1 cellular context compared by ENCODE assay signal in the genomic region with DNA sequence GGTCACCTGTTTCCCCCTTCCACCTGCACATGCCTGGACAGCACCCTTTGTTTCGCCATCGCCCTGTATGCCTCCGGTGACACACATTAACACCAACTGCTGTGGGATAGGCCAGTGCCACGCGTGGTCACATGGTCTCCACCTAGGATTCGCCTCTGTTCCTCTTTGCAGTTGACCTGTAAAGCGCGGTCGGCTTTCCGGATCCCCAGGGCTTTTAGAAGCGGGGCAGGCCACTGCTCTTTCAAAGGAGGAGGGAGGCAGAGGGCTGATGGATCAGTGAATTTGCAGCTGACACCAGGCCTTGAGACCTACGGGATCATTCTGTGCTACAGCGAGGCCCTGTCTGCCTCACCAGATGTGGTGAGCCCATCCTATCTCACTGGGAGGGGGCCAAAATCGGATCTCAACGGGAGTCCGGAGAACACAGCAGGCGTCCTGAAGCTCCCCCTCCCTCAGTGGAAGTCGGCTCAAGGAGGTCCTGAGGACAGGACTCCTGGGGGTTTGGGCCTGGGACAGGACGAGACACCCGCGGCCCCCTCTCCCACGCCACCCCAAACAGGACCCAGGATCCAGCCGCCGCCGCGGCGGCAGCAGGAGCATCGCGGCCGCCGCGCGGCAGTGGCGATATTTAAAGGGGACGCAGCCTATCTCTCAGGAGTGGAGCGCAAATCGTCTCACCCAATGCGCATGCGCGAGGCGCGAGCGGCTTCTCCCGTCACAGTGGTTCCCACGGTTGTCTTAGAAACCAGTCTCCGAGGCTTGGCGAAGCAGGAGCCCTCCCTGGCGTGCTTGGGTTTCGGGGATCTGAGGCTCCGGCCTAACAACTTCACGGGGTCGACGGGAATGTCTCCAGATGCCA.
TF ChIP-seq lines count a peak whose summit lies in the region.

No MANE protein-coding gene starts in this region.

TF ChIP-seq in K562, 482 proteins besides CTCF, POLR2A, EP300 and RAD21 (continued from another document):
- TF ChIP-seq, protein P1, sequence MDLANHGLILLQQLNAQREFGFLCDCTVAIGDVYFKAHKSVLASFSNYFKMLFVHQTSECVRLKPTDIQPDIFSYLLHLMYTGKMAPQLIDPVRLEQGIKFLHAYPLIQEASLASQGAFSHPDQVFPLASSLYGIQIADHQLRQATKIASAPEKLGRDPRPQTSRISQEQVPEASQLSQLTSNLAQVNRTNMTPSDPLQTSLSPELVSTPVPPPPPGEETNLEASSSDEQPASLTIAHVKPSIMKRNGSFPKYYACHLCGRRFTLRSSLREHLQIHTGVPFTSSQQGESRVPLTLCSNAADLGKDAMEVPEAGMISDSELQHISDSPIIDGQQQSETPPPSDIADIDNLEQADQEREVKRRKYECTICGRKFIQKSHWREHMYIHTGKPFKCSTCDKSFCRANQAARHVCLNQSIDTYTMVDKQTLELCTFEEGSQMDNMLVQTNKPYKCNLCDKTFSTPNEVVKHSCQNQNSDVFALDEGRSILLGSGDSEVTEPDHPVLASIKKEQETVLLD (IDR thresholded peaks at IDR 0.05), result peak; percentile 86
- peak; percentile 57 for TF ChIP-seq RBFOX2 (IDR thresholded peaks at IDR 0.05; ENCODE audit: low read depth, low read length)
- TF ChIP-seq, protein P2, sequence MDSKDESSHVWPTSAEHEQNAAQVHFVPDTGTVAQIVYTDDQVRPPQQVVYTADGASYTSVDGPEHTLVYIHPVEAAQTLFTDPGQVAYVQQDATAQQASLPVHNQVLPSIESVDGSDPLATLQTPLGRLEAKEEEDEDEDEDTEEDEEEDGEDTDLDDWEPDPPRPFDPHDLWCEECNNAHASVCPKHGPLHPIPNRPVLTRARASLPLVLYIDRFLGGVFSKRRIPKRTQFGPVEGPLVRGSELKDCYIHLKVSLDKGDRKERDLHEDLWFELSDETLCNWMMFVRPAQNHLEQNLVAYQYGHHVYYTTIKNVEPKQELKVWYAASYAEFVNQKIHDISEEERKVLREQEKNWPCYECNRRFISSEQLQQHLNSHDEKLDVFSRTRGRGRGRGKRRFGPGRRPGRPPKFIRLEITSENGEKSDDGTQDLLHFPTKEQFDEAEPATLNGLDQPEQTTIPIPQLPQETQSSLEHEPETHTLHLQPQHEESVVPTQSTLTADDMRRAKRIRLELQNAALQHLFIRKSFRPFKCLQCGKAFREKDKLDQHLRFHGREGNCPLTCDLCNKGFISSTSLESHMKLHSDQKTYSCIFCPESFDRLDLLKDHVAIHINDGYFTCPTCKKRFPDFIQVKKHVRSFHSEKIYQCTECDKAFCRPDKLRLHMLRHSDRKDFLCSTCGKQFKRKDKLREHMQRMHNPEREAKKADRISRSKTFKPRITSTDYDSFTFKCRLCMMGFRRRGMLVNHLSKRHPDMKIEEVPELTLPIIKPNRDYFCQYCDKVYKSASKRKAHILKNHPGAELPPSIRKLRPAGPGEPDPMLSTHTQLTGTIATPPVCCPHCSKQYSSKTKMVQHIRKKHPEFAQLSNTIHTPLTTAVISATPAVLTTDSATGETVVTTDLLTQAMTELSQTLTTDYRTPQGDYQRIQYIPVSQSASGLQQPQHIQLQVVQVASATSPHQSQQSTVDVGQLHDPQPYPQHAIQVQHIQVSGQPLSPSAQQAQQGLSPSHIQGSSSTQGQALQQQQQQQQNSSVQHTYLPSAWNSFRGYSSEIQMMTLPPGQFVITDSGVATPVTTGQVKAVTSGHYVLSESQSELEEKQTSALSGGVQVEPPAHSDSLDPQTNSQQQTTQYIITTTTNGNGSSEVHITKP (IDR thresholded peaks at IDR 0.05; ENCODE audit: partially characterized antibody), result peak; percentile 54
- TF ChIP-seq, protein P3, sequence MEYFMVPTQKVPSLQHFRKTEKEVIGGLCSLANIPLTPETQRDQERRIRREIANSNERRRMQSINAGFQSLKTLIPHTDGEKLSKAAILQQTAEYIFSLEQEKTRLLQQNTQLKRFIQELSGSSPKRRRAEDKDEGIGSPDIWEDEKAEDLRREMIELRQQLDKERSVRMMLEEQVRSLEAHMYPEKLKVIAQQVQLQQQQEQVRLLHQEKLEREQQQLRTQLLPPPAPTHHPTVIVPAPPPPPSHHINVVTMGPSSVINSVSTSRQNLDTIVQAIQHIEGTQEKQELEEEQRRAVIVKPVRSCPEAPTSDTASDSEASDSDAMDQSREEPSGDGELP (CRISPR knock-in tag; IDR thresholded peaks at IDR 0.05; ENCODE audit: borderline replicate concordance), result peak; percentile 17; the same call in 1 of the 2 replicates
